ENCODE assay signal across 9 cellular contexts in the genomic region with DNA sequence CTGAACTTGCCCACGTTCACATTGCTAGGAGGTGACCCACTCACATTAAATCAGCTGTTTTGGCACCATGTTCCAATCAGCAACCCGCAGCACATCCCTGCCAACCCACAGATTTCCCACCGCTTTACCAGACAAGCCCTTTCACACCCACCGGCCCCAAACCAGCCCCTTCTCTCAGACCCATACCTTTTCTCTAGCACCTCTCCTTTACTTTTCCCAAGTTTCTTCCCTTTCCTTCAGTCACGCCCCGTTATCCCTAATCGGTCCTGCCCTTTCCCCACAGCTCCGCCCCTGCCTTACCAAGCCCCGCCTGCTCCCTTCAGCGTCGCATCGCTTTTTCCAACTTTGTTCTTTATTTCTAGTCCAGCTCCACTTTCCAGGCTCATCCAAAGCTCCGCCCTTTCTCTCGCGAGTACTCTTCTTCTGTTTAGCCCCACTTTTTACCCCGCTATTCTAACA. TPM values are rescaled to one million over a fixed set of nuclear protein-coding genes. Genes with fewer than 3 reads are reported as not detected.
A peak's percentile ranks its signal among the peaks of the same experiment; 100 is the strongest.
DNase-seq lines count a peak whose midpoint lies in the region; ATAC-seq and TF ChIP-seq lines count a peak whose summit lies in the region.
"Had no signal": no experiment of that assay in that cellular context is flagged by ENCODE, and none has a peak within 500 bp of the region (broad histone marks: within the 10 kb centered on the region; RNA-seq: fewer than 3 reads in every experiment).

No MANE protein-coding gene starts in this region.

- no peaks in the 10 kb centered on the region for H3K27me3 Mint-ChIP-seq in activated T-cell treated with anti-CD3 and anti-CD28 coated beads, Interleukin-2, amount 50 U/mL, for 4 hours (ENCODE audit: low read depth)

- no peak for DNase-seq in activated T-cell treated with anti-CD3 and anti-CD28 coated beads, Interleukin-2, amount 50 U/mL, for 4 hours
- no peak for DNase-seq in activated T-cell treated with anti-CD3 and anti-CD28 coated beads, Interleukin-2, amount 50 U/mL, for 48 hours
- DNase-seq in NCI-H345 (lab: John Stamatoyannopoulos, UW) (peak; percentile 83), coronary artery (ENCODE audit: low spot score) (no peak), mucosa of descending colon (no peak), ureter (ENCODE audit: low spot score) (no peak), SK-N-DZ (ENCODE audit: low spot score) (no peak)

- H3K36me3 ChIP-seq in mucosa of descending colon (ENCODE audit: low read depth): no peaks in the 10 kb centered on the region

- H3K36me3 Mint-ChIP-seq in activated T-cell treated with anti-CD3 and anti-CD28 coated beads, Interleukin-2, amount 50 U/mL, for 4 hours (ENCODE audit: insufficient read depth): peaks cover 11% of the 10 kb centered on the region

- H3K4me1 Mint-ChIP-seq in activated T-cell treated with anti-CD3 and anti-CD28 coated beads, Interleukin-2, amount 50 U/mL, for 4 hours (ENCODE audit: low read depth): peaks cover 57% of the 10 kb centered on the region

- H3K4me3 ChIP-seq in coronary artery (peak overlapping the region; percentile 98), mucosa of descending colon (peak overlapping the region; percentile 22)

- intact Hi-C loops in mucosa of descending colon (cut with DNase I, micrococcal nuclease): no loop called here

- peak; percentile 38 to 41 for ATAC-seq in activated T-cell treated with anti-CD3 and anti-CD28 coated beads, Interleukin-2, amount 50 U/mL, for 4 hours
- ATAC-seq in HG02678 (IDR thresholded peaks at IDR 0.05; ENCODE audit: unreplicated experiment) (peak; percentile 44), mucosa of descending colon (peak; percentile 67)

- peak overlapping the region; percentile 95 for H3K27ac ChIP-seq in coronary artery

- TF ChIP-seq CTCF in coronary artery (IDR thresholded peaks at IDR 0.05) (no peak), mucosa of descending colon (IDR thresholded peaks at IDR 0.05) (no peak)

- no peaks in the 10 kb centered on the region for H3K9me3 ChIP-seq in mucosa of descending colon

- peak overlapping the region; percentile 92 for H3K4me3 Mint-ChIP-seq in activated T-cell treated with anti-CD3 and anti-CD28 coated beads, Interleukin-2, amount 50 U/mL, for 4 hours

- H3K4me1 ChIP-seq in mucosa of descending colon (ENCODE audit: low read depth): peaks cover 18% of the 10 kb centered on the region

- H3K9me3 Mint-ChIP-seq in activated T-cell treated with anti-CD3 and anti-CD28 coated beads, Interleukin-2, amount 50 U/mL, for 4 hours: no peaks in the 10 kb centered on the region

RNA-seq across cellular contexts. Expression of gene BRPF1, which starts 0.8 kb away (rescaled TPM):
- total RNA-seq in activated T-cell treated with anti-CD3 and anti-CD28 coated beads, Interleukin-2, amount 50 U/mL, for 4 hours: 10 to 100 TPM; 56.9 to 59.9 (median 59.8) TPM
- total RNA-seq in mucosa of descending colon (10 to 100 TPM; 14.3 to 23.7 (median 15.6) TPM), ureter (18.6 TPM)
- 28.4 TPM in 2 replicates for polyA plus RNA-seq in SK-N-DZ (2014; cell fraction: cytosol; rRNA removed)
- polyA plus RNA-seq in SK-N-DZ (2014; cell fraction: nucleus; rRNA removed): 46.5 and 55.9 TPM in 2 replicates

RNA-seq across cellular contexts. Expression of gene OGG1, which starts 19.0 kb away (rescaled TPM):
- 10 to 100 TPM; 25.2 to 30.5 (median 28.8) TPM for total RNA-seq in activated T-cell treated with anti-CD3 and anti-CD28 coated beads, Interleukin-2, amount 50 U/mL, for 4 hours
- total RNA-seq in mucosa of descending colon: 10 to 100 TPM; 23.3 to 33.0 (median 28.6) TPM
- total RNA-seq in ureter: 25.3 TPM
- polyA plus RNA-seq in SK-N-DZ (2014; cell fraction: cytosol; rRNA removed): 44.1 and 55.2 TPM in 2 replicates
- 46.7 and 59.0 TPM in 2 replicates for polyA plus RNA-seq in SK-N-DZ (2014; cell fraction: nucleus; rRNA removed)

RNA-seq across cellular contexts. Expression of gene CPNE9, which starts 27.1 kb away (rescaled TPM):
- under 1 TPM in 1 of 3 donors, not detected in 2; 0.19 TPM for total RNA-seq in activated T-cell treated with anti-CD3 and anti-CD28 coated beads, Interleukin-2, amount 50 U/mL, for 4 hours
- total RNA-seq in mucosa of descending colon (under 1 TPM in 1 of 3 donors, not detected in 2; 0.70 TPM), ureter (0.29 TPM)
- polyA plus RNA-seq in SK-N-DZ (2014; cell fraction: cytosol; rRNA removed): 0.30 TPM in 1 of 2 replicates, not detected in the other
- 1.9 TPM in 1 of 2 replicates, not detected in the other for polyA plus RNA-seq in SK-N-DZ (2014; cell fraction: nucleus; rRNA removed)
- total RNA-seq: pulmonary artery endothelial cell had no signal

RNA-seq across cellular contexts. Expression of gene CAMK1, which starts 39.0 kb away (rescaled TPM):
- total RNA-seq in activated T-cell treated with anti-CD3 and anti-CD28 coated beads, Interleukin-2, amount 50 U/mL, for 4 hours: 10 to 100 TPM; 15.3 to 20.7 (median 15.7) TPM
- total RNA-seq in mucosa of descending colon (10 to 100 TPM in 2 of 3 donors, 1 to 10 TPM in 1; 5.7 to 35.8 (median 10.1) TPM), ureter (24.3 TPM)
- 69.5 and 83.7 TPM in 2 replicates for polyA plus RNA-seq in SK-N-DZ (2014; cell fraction: cytosol; rRNA removed)
- 51.1 TPM in 2 replicates for polyA plus RNA-seq in SK-N-DZ (2014; cell fraction: nucleus; rRNA removed)
